Comparison of ENCODE assay signal across 20 cellular contexts in the genomic region with DNA sequence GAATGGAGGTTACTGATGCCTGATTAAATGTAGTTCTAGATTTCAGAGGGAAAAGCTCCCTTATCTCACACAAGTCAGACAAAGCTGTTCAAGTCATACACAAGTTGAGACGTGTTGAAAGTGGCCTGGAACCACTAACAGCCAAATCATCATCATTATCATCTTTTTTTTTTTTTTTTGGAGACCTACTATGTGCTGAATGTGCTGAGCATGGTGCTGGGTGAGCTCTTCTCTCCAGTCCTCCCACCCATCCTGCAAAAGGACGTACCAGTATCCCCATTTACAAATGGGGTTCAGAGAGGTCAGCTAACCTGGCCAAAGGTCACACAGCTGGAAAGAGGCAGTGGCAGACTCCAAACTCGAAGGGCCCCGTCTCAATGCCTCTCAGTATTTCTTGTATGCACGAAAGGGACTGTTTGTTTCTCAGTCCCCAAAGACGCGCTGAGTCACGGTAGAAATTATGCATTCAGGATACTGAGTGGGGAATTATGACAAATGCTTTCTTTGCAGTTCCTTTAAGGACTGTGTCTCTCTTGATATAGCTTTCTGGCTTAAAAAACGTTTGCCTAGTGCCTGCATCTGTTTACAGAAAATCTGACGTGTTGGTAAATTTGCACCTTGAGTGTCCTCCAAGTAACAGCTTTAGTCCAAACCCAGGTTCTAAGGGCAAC.
"Had no signal": no experiment of that assay in that cellular context is flagged by ENCODE, and none has a peak within 500 bp of the region (broad histone marks: within the 10 kb centered on the region; RNA-seq: fewer than 3 reads in every experiment).

No MANE protein-coding gene starts in this region.

- H3K4me1 Mint-ChIP-seq: mesothelial cell of epicardium, nephron progenitor cell had no signal

- H3K4me3 Mint-ChIP-seq: activated CD4-positive, alpha-beta T cell treated with anti-CD3 and anti-CD28 coated beads, Interleukin-2, amount 10 ng/mL, durations not matched to agents 7 days and 5 days; activated CD8-positive, alpha-beta T cell treated with anti-CD3 and anti-CD28 coated beads, Interleukin-2, amount 10 ng/mL, durations not matched to agents 7 days and 5 days; activated T-helper 1 cell treated with anti-CD3 and anti-CD28 coated beads, Interleukin-12 subunit alpha, Interleukin-12 subunit beta, Interleukin-2, Interleukin-4 antibody, amounts not matched to agents 30 ng/mL and 10 ng/mL and 1 ng/mL, durations not matched to agents 14 hours and 24 hours and 36 hours; brain; dendritic cell treated with granulocyte-macrophage colony-stimulating factor and Interleukin-4, amounts not matched to agents 40 ng/mL and 50 ng/mL, for 4 days; mesothelial cell of epicardium; nephron progenitor cell; stimulated activated naive B cell treated with anti-CD40 and anti-IgM and Interleukin-4, amounts not matched to agents 10 μg/mL and 1 μg/mL and 100 μg/mL, for 72 hours; T-helper 1 cell treated with Interleukin-12 subunit alpha and Interleukin-12 subunit beta and Interleukin-4 antibody, amounts not matched to agents 30 μg/mL and 1 μg/mL, for 36 hours; type B pancreatic cell had no signal

- H3K36me3 Mint-ChIP-seq: mesothelial cell of epicardium had no signal

- H3K9me3 Mint-ChIP-seq: activated CD4-positive, alpha-beta T cell treated with anti-CD3 and anti-CD28 coated beads, Interleukin-2, amount 10 ng/mL, durations not matched to agents 7 days and 5 days; nephron progenitor cell had no signal

- DNase-seq: activated CD4-positive, alpha-beta T cell treated with anti-CD3 and anti-CD28 coated beads, Interleukin-2, amount 10 ng/mL, durations not matched to agents 7 days and 5 days; activated CD4-positive, CD25-positive, alpha-beta regulatory T cell; activated CD8-positive, alpha-beta T cell treated with anti-CD3 and anti-CD28 coated beads, Interleukin-2, amount 10 ng/mL, durations not matched to agents 7 days and 5 days; activated gamma-delta T cell; activated naive CD4-positive, alpha-beta T cell treated with anti-CD3 and anti-CD28 coated beads, Interleukin-2, amount 50 U/mL, for 16 hours; effector CD4-positive, alpha-beta T cell; left ventricle myocardium inferior; nephron progenitor cell; small intestine; stimulated activated CD8-positive, alpha-beta memory T cell treated with anti-CD3 and anti-CD28 coated beads, Interleukin-4, amount 100 ng/mL, for 48 hours; stimulated activated naive B cell treated with anti-CD40 and anti-IgM and Interleukin-4, amounts not matched to agents 10 μg/mL and 1 μg/mL and 100 μg/mL, for 72 hours; T1000 had no signal

- H3K27ac Mint-ChIP-seq: activated CD4-positive, alpha-beta T cell treated with anti-CD3 and anti-CD28 coated beads, Interleukin-2, amount 10 ng/mL, durations not matched to agents 7 days and 5 days; activated CD8-positive, alpha-beta T cell treated with anti-CD3 and anti-CD28 coated beads, Interleukin-2, amount 10 ng/mL, durations not matched to agents 7 days and 5 days; activated T-helper 1 cell treated with anti-CD3 and anti-CD28 coated beads, Interleukin-12 subunit alpha, Interleukin-12 subunit beta, Interleukin-2, Interleukin-4 antibody, amounts not matched to agents 30 ng/mL and 10 ng/mL and 1 ng/mL, durations not matched to agents 14 hours and 24 hours and 36 hours; brain; dendritic cell treated with granulocyte-macrophage colony-stimulating factor and Interleukin-4, amounts not matched to agents 40 ng/mL and 50 ng/mL, for 4 days; mesothelial cell of epicardium; nephron progenitor cell; stimulated activated naive B cell treated with anti-CD40 and anti-IgM and Interleukin-4, amounts not matched to agents 10 μg/mL and 1 μg/mL and 100 μg/mL, for 72 hours; T-helper 1 cell treated with Interleukin-12 subunit alpha and Interleukin-12 subunit beta and Interleukin-4 antibody, amounts not matched to agents 30 μg/mL and 1 μg/mL, for 36 hours; type B pancreatic cell had no signal

- H3K27me3 Mint-ChIP-seq: activated CD4-positive, alpha-beta T cell treated with anti-CD3 and anti-CD28 coated beads, Interleukin-2, amount 10 ng/mL, durations not matched to agents 7 days and 5 days; brain; dendritic cell treated with granulocyte-macrophage colony-stimulating factor and Interleukin-4, amounts not matched to agents 40 ng/mL and 50 ng/mL, for 4 days; stimulated activated naive B cell treated with anti-CD40 and anti-IgM and Interleukin-4, amounts not matched to agents 10 μg/mL and 1 μg/mL and 100 μg/mL, for 72 hours; type B pancreatic cell had no signal

- ATAC-seq: activated CD8-positive, alpha-beta T cell treated with anti-CD3 and anti-CD28 coated beads, Interleukin-2, amount 10 ng/mL, durations not matched to agents 7 days and 5 days; foreskin keratinocyte; sciatic nerve had no signal
